In genomic region chr14:25843761-25844470, GRCh38 we compare ENCODE assay signal across 28 cellular contexts.
"Had no signal": no experiment of that assay in that cellular context is flagged by ENCODE, and none has a peak within 500 bp of the region (broad histone marks: within the 10 kb centered on the region; RNA-seq: fewer than 3 reads in every experiment).

No MANE protein-coding gene starts in this region.

- H3K4me1 ChIP-seq: adrenal gland, esophagus muscularis mucosa, foreskin keratinocyte, heart left ventricle, parathyroid adenoma, psoas muscle, testis, transverse colon had no signal

- H3K27ac ChIP-seq: adrenal gland, coronary artery, esophagus muscularis mucosa, foreskin keratinocyte, heart left ventricle, parathyroid adenoma, psoas muscle, testis, transverse colon had no signal

- DNase-seq: activated CD4-positive, alpha-beta T cell treated with anti-CD3 and anti-CD28 coated beads for 48 hours; activated CD4-positive, alpha-beta T cell treated with anti-CD3 and anti-CD28 coated beads, Interleukin-2, amount 50 U/mL, for 48 hours; activated CD8-positive, alpha-beta memory T cell treated with anti-CD3 and anti-CD28 coated beads for 24 hours; activated effector memory CD4-positive, alpha-beta T cell treated with Interleukin-2 at 50 U/mL for 16 hours; activated naive CD4-positive, alpha-beta T cell treated with Interleukin-2 at 50 U/mL for 16 hours; activated naive CD8-positive, alpha-beta T cell treated with anti-CD3 and anti-CD28 coated beads for 36 hours; adrenal gland; aorta; effector memory CD8-positive, alpha-beta T cell; foreskin keratinocyte; heart left ventricle; left cardiac atrium; left ventricle myocardium superior; nephron progenitor cell; psoas muscle; right cardiac atrium; stimulated activated CD4-positive, alpha-beta T cell treated with anti-CD3 and anti-CD28 coated beads, Interleukin-15, amount 100 ng/mL, for 24 hours; stimulated activated CD4-positive, alpha-beta T cell treated with anti-CD3 and anti-CD28 coated beads, Interleukin-2, amount 100 ng/mL, for 24 hours; stimulated activated naive B cell treated with anti-CD40 and anti-IgM and Interleukin-4, amounts not matched to agents 10 μg/mL and 1 μg/mL and 100 μg/mL, for 72 hours; T-helper 1 cell; testis; transverse colon had no signal

- H3K4me1 Mint-ChIP-seq: activated naive CD8-positive, alpha-beta T cell treated with anti-CD3 and anti-CD28 coated beads for 36 hours; nephron progenitor cell; stimulated activated naive B cell treated with anti-CD40 and anti-IgM and Interleukin-4, amounts not matched to agents 10 μg/mL and 1 μg/mL and 100 μg/mL, for 72 hours had no signal

- H3K4me3 ChIP-seq: adrenal gland, coronary artery, esophagus muscularis mucosa, heart left ventricle, psoas muscle, testis, transverse colon had no signal

- H3K27me3 Mint-ChIP-seq: activated naive CD8-positive, alpha-beta T cell treated with anti-CD3 and anti-CD28 coated beads for 36 hours; brain; effector memory CD8-positive, alpha-beta T cell; stimulated activated naive B cell treated with anti-CD40 and anti-IgM and Interleukin-4, amounts not matched to agents 10 μg/mL and 1 μg/mL and 100 μg/mL, for 72 hours had no signal

- H3K79me2 ChIP-seq: parathyroid adenoma had no signal

- H3K9me3 ChIP-seq: adrenal gland, esophagus muscularis mucosa, heart left ventricle, psoas muscle, testis, transverse colon had no signal

- H3K9ac ChIP-seq: parathyroid adenoma had no signal

- H3K27ac Mint-ChIP-seq: activated naive CD8-positive, alpha-beta T cell treated with anti-CD3 and anti-CD28 coated beads for 36 hours; effector memory CD8-positive, alpha-beta T cell; nephron progenitor cell; stimulated activated naive B cell treated with anti-CD40 and anti-IgM and Interleukin-4, amounts not matched to agents 10 μg/mL and 1 μg/mL and 100 μg/mL, for 72 hours; T-helper 2 cell treated with Interferon-gamma antibody and Interleukin-4, amounts not matched to agents 5 μg/mL and 100 μg/mL, for 36 hours had no signal

- ATAC-seq: effector memory CD8-positive, alpha-beta T cell; foreskin keratinocyte; heart left ventricle; left cardiac atrium; left ventricle myocardium superior; psoas muscle; right cardiac atrium; stimulated activated naive B cell treated with anti-CD40 and anti-IgM and Interleukin-4, amounts not matched to agents 10 μg/mL and 1 μg/mL and 100 μg/mL, for 72 hours had no signal

- H2AFZ ChIP-seq: parathyroid adenoma had no signal

- H3K4me3 Mint-ChIP-seq: activated naive CD8-positive, alpha-beta T cell treated with anti-CD3 and anti-CD28 coated beads for 36 hours; brain; effector memory CD8-positive, alpha-beta T cell; nephron progenitor cell; stimulated activated naive B cell treated with anti-CD40 and anti-IgM and Interleukin-4, amounts not matched to agents 10 μg/mL and 1 μg/mL and 100 μg/mL, for 72 hours; T-helper 2 cell treated with Interferon-gamma antibody and Interleukin-4, amounts not matched to agents 5 μg/mL and 100 μg/mL, for 36 hours had no signal

- H3K27me3 ChIP-seq: adrenal gland, esophagus muscularis mucosa, foreskin keratinocyte, heart left ventricle, testis, transverse colon had no signal

- H3K36me3 ChIP-seq: adrenal gland, esophagus muscularis mucosa, heart left ventricle, transverse colon had no signal

- FAIRE-seq: islet of Langerhans had no signal

- H3K36me3 Mint-ChIP-seq: activated naive CD8-positive, alpha-beta T cell treated with anti-CD3 and anti-CD28 coated beads for 36 hours; brain; stimulated activated naive B cell treated with anti-CD40 and anti-IgM and Interleukin-4, amounts not matched to agents 10 μg/mL and 1 μg/mL and 100 μg/mL, for 72 hours had no signal
